Comparison of ENCODE assay signal across 18 cellular contexts in the genomic region with DNA sequence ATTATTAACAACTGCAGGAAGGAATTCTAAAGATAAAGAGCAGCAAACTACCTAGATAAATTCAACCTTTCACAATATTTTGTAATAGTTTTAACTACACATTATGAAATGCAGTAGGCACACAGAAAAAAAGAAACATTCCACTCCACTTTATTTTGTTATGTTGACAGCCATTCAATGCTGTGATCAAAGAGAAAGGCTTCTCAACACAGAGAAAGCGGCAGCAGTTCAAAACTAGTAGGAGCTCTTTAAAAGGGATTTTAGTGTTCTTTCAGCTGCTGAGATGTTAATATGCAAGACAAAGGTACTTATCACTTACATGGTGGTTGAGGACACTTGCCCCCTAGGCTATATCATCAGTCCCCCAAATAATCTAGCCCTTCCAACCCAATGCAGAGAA. TPM values are rescaled to one million over a fixed set of nuclear protein-coding genes. Genes with fewer than 3 reads are reported as not detected.
DNase-seq lines count a peak whose midpoint lies in the region; ATAC-seq and TF ChIP-seq lines count a peak whose summit lies in the region.
"Had no signal": no experiment of that assay in that cellular context is flagged by ENCODE, and none has a peak within 500 bp of the region (broad histone marks: within the 10 kb centered on the region; RNA-seq: fewer than 3 reads in every experiment).

No MANE protein-coding gene starts in this region.

- ATAC-seq in WTC11: peak; percentile 41
- ATAC-seq: K562, PC-3 had no signal

- CTCF ChIA-PET in WTC11 (lab: Charles Lee): interaction anchor here (0.8 kb wide), 1 partner anchor 12 kb away, joined by 4 read pairs; no protein-coding TSS in a partner anchor

- no peaks in the 10 kb centered on the region for H3K27me3 ChIP-seq in H7 (ENCODE audit: control insufficient read depth, insufficient read depth, low read length)
- H3K27me3 ChIP-seq: BLaER1 treated with 17β-estradiol and CSF1 and Interleukin-3, amounts not matched to agents 10 nM and 100 nM; dorsolateral prefrontal cortex; vagina had no signal

- H3K27me3 Mint-ChIP-seq in WTC11 (ENCODE audit: low read depth) (no peaks in the 10 kb centered on the region; the same call in 1 of the 2 replicates), progenitor cell of endocrine pancreas (no peaks in the 10 kb centered on the region)

- POLR2A ChIA-PET in WTC11 (lab: Charles Lee): no interaction called here

- DNase-seq in H7: peak; percentile 22
- DNase-seq in WTC11 (ENCODE audit: low spot score): no peak
- DNase-seq in iPS-NIHi7 (ENCODE audit: extremely low spot score): peak; percentile 30
- no peak for DNase-seq in progenitor cell of endocrine pancreas (ENCODE audit: low spot score, unreplicated experiment)
- no peak for DNase-seq in DMS 273 treated with DMSO at 0.1 percent for 48 hours (lab: John Stamatoyannopoulos, UW)
- DNase-seq in NCI-H82 (lab: John Stamatoyannopoulos, UW): no peak
- DNase-seq in NCI-H1694 (lab: John Stamatoyannopoulos, UW): no peak
- DNase-seq: activated CD8-positive, alpha-beta memory T cell treated with anti-CD3 and anti-CD28 coated beads for 24 hours; dorsolateral prefrontal cortex; NCI-H1092 treated with DMSO at 0.1 percent for 48 hours; NCI-H446 treated with DMSO at 0.1 percent for 48 hours; PC-3; stimulated activated naive CD4-positive, alpha-beta T cell treated with Interleukin-2 at 50 U/mL for 16 hours had no signal

- H3K4me3 Mint-ChIP-seq in WTC11: peak overlapping the region; percentile 55
- no peak overlapping the region for H3K4me3 Mint-ChIP-seq in progenitor cell of endocrine pancreas (ENCODE audit: low read depth)

- H3K4me1 Mint-ChIP-seq in WTC11 (peaks cover 87% of the 10 kb centered on the region), progenitor cell of endocrine pancreas (ENCODE audit: low read depth) (peaks cover 47% of the 10 kb centered on the region)

- H3K27ac Mint-ChIP-seq in WTC11 (peak overlapping the region; percentile 44), progenitor cell of endocrine pancreas (peak overlapping the region; percentile 63)

- H3K4me3 ChIP-seq in H7 (ENCODE audit: insufficient read depth, low read depth, low read length): no peak overlapping the region
- H3K4me3 ChIP-seq: BLaER1 treated with 17β-estradiol and CSF1 and Interleukin-3, amounts not matched to agents 10 nM and 100 nM; dorsolateral prefrontal cortex; K562; lung; SK-N-MC; vagina had no signal

- no peaks in the 10 kb centered on the region for H3K36me3 Mint-ChIP-seq in WTC11
- peaks cover 2% of the 10 kb centered on the region for H3K36me3 Mint-ChIP-seq in progenitor cell of endocrine pancreas (ENCODE audit: insufficient read depth)

- TF ChIP-seq CTCF in WTC11 (IDR thresholded peaks at IDR 0.05): no peak
- TF ChIP-seq CTCF in progenitor cell of endocrine pancreas (IDR thresholded peaks at IDR 0.05; ENCODE audit: unreplicated experiment): no peak

- no peaks in the 10 kb centered on the region for H3K9me3 Mint-ChIP-seq in WTC11
- no peaks in the 10 kb centered on the region for H3K9me3 Mint-ChIP-seq in progenitor cell of endocrine pancreas (ENCODE audit: low read depth)

- no peaks in the 10 kb centered on the region for H3K36me3 ChIP-seq in H7 (replicated peaks; ENCODE audit: control insufficient read depth, insufficient read depth, low read length)
- H3K36me3 ChIP-seq: vagina had no signal

TF ChIP-seq in WTC11, 78 proteins besides CTCF, POLR2A, EP300 and RAD21:
- TF ChIP-seq AFF4 (CRISPR knock-in tag; IDR thresholded peaks at IDR 0.05; ENCODE audit: borderline replicate concordance) (no peak), ZNF425 (CRISPR knock-in tag; conservative IDR thresholded peaks at IDR 0.05) (no peak), HMGA2 (CRISPR knock-in tag; IDR thresholded peaks at IDR 0.05) (no peak), ETV6 (CRISPR knock-in tag; IDR thresholded peaks at IDR 0.05) (peak; percentile 44; the same call in 1 of the 2 replicates), NFE2L1 (CRISPR knock-in tag; IDR thresholded peaks at IDR 0.05) (no peak)
- TF ChIP-seq, protein P1, sequence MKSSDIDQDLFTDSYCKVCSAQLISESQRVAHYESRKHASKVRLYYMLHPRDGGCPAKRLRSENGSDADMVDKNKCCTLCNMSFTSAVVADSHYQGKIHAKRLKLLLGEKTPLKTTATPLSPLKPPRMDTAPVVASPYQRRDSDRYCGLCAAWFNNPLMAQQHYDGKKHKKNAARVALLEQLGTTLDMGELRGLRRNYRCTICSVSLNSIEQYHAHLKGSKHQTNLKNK (CRISPR knock-in tag; IDR thresholded peaks at IDR 0.05): peak; percentile 77; the same call in 1 of the 2 replicates
- TF ChIP-seq, protein P2, sequence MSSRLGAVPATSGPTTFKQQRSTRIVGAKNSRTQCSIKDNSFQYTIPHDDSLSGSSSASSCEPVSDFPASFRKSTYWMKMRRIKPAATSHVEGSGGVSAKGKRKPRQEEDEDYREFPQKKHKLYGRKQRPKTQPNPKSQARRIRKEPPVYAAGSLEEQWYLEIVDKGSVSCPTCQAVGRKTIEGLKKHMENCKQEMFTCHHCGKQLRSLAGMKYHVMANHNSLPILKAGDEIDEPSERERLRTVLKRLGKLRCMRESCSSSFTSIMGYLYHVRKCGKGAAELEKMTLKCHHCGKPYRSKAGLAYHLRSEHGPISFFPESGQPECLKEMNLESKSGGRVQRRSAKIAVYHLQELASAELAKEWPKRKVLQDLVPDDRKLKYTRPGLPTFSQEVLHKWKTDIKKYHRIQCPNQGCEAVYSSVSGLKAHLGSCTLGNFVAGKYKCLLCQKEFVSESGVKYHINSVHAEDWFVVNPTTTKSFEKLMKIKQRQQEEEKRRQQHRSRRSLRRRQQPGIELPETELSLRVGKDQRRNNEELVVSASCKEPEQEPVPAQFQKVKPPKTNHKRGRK (CRISPR knock-in tag; IDR thresholded peaks at IDR 0.05; ENCODE audit: borderline replicate concordance): no peak

RNA-seq across cellular contexts. Expression of gene CEMIP2, which starts 11.6 kb away (rescaled TPM):
- total RNA-seq in H7 (2014; rRNA removed; shearing (Covaris generic)): 21.8 and 27.2 TPM in 2 replicates
- 40.5 to 43.2 TPM (median 40.6 TPM) in 3 replicates for total RNA-seq in WTC11 (2021)
- 56.7 and 65.1 TPM in 2 replicates for total RNA-seq in progenitor cell of endocrine pancreas

Comparison
In these comparisons a context has a peak if more than half of its experiments do, and no peak if none do; other contexts are left out.
1. DNase-seq: peak in H7 (single experiment) and iPS-NIHi7 (single experiment); none in WTC11 (single experiment), progenitor cell of endocrine pancreas (single experiment), DMS 273 treated with DMSO at 0.1 percent for 48 hours (single experiment), NCI-H82 (single experiment) and NCI-H1694 (single experiment).